8 cellular contexts compared by ENCODE assay signal in genomic region chr19:1101337-1101698, GRCh38. TPM values are rescaled to one million over a fixed set of nuclear protein-coding genes. Genes with fewer than 3 reads are reported as not detected.
DNase-seq lines count a peak whose midpoint lies in the region; ATAC-seq, FAIRE-seq and TF ChIP-seq lines count a peak whose summit lies in the region.

No MANE protein-coding gene starts in this region.

- H3K27ac Mint-ChIP-seq in brain: peak overlapping the region in 3 of 5 experiments; percentile 89 to 95 (median 90)

- no peaks in the 10 kb centered on the region for H3K36me3 Mint-ChIP-seq in brain

- no peak for TF ChIP-seq CTCF in brain (conservative IDR thresholded peaks at IDR 0.05)
- no peak for TF ChIP-seq CTCF in vagina (IDR thresholded peaks at IDR 0.05)

- H3K4me3 Mint-ChIP-seq in brain: peak overlapping the region in 2 of 5 experiments; percentile 34 to 57

- peaks cover 54% of the 10 kb centered on the region for H3K4me1 ChIP-seq in mucosa of stomach (ENCODE audit: control insufficient read depth, insufficient read depth, low read length)
- H3K4me1 ChIP-seq in vagina: peaks cover 63% of the 10 kb centered on the region

- H3K27ac ChIP-seq in vagina: peak overlapping the region; percentile 99

- H3K36me3 ChIP-seq in mucosa of stomach (ENCODE audit: control insufficient read depth, insufficient read depth, low read length): no peaks in the 10 kb centered on the region
- no peaks in the 10 kb centered on the region for H3K36me3 ChIP-seq in vagina

- intact Hi-C loops in Right ventricle myocardium inferior (cut with DNase I) (loop anchor here (5.0 kb wide), 1 partner anchor 304 kb away; the partner anchor contains the start of gene PTBP1), cardiac septum (cut with DNase I) (no loop called here), vagina (cut with DNase I) (loop anchor here (5.0 kb wide), 1 partner anchor 74 kb away; the partner anchor contains the start of gene CNN2)

- no peak for FAIRE-seq in GM12892 (lab: Jason Lieb, UNC)

- H3K27me3 ChIP-seq in mucosa of stomach (ENCODE audit: control insufficient read depth, insufficient read depth, low read length) (no peaks in the 10 kb centered on the region), vagina (no peaks in the 10 kb centered on the region)

- TF ChIP-seq POLR2A in vagina (IDR thresholded peaks at IDR 0.05) (no peak), GM12892 (IDR thresholded peaks at IDR 0.05; ENCODE audit: low read depth, low read length) (no peak)

- H3K4me1 Mint-ChIP-seq in brain: peaks cover 38% of the 10 kb centered on the region

- ATAC-seq in Right ventricle myocardium inferior (peak; percentile 29), GM18873 (IDR thresholded peaks at IDR 0.05; ENCODE audit: low FRiP score, unreplicated experiment) (no peak)

- H3K9me3 Mint-ChIP-seq in brain: peaks cover 0 to 13% (median 0%) of the 10 kb centered on the region in 5 experiments

- H3K9me3 ChIP-seq in mucosa of stomach (ENCODE audit: control insufficient read depth, low read length): no peaks in the 10 kb centered on the region
- no peaks in the 10 kb centered on the region for H3K9me3 ChIP-seq in vagina

- H3K4me3 ChIP-seq in mucosa of stomach (ENCODE audit: low read length): no peak overlapping the region
- no peak overlapping the region for H3K4me3 ChIP-seq in vagina

- peak overlapping the region; percentile 19 for H3K9ac ChIP-seq in mucosa of stomach (ENCODE audit: low read length)

- H3K27me3 Mint-ChIP-seq in brain: peaks cover 3% of the 10 kb centered on the region

- no peak for DNase-seq in Right ventricle myocardium inferior (ENCODE audit: missing footprints)
- no peak for DNase-seq in cardiac septum (ENCODE audit: low spot score)
- DNase-seq in vagina (ENCODE audit: extremely low spot score in 2 of 2): no peak
- DNase-seq in HPDE6-E6E7 (ENCODE audit: extremely low spot score): no peak
- DNase-seq in GM12892 (ENCODE audit: insufficient read length): no peak

RNA-seq across cellular contexts. Expression of gene GPX4, which starts 2.5 kb away (rescaled TPM):
- total RNA-seq in Right ventricle myocardium inferior (361 TPM), cardiac septum (243 TPM), vagina (524 TPM)
- polyA plus RNA-seq in brain (ENCODE audit: insufficient read depth, low read depth, low replicate concordance): 1,257 TPM
- 359 TPM for polyA plus RNA-seq in GM12892 (2012; ENCODE audit: missing spikeins)

RNA-seq across cellular contexts. Expression of gene POLR2E, which starts 6.1 kb away (rescaled TPM):
- 142 TPM for total RNA-seq in Right ventricle myocardium inferior
- total RNA-seq in cardiac septum: 125 TPM
- 401 TPM for polyA plus RNA-seq in brain (ENCODE audit: insufficient read depth, low read depth, low replicate concordance)
- 83.7 TPM for total RNA-seq in vagina
- polyA plus RNA-seq in GM12892 (2012; ENCODE audit: missing spikeins): 87.9 TPM

RNA-seq across cellular contexts. Expression of gene ARHGAP45, which starts 34.4 kb away (rescaled TPM):
- 6.6 TPM for total RNA-seq in Right ventricle myocardium inferior
- total RNA-seq in cardiac septum: 3.7 TPM
- 3.8 TPM for polyA plus RNA-seq in brain (ENCODE audit: insufficient read depth, low read depth, low replicate concordance)
- total RNA-seq in vagina: 36.8 TPM
- 45.5 TPM for polyA plus RNA-seq in GM12892 (2012; ENCODE audit: missing spikeins)
